In genomic region chr13:114107686-114108081, GRCh38 we compare ENCODE assay signal across 11 cellular contexts. TPM values are rescaled to one million over a fixed set of nuclear protein-coding genes. Genes with fewer than 3 reads are reported as not detected.
DNase-seq lines count a peak whose midpoint lies in the region; ATAC-seq, FAIRE-seq and TF ChIP-seq lines count a peak whose summit lies in the region.
"Had no signal": no experiment of that assay in that cellular context is flagged by ENCODE, and none has a peak within 500 bp of the region (broad histone marks: within the 10 kb centered on the region; RNA-seq: fewer than 3 reads in every experiment).

No MANE protein-coding gene starts in this region.

- H3K9me3 ChIP-seq in lower lobe of right lung (no peaks in the 10 kb centered on the region), upper lobe of left lung (no peaks in the 10 kb centered on the region)
- H3K9me3 ChIP-seq: thoracic aorta had no signal

- intact Hi-C loops in activated CD8-positive, alpha-beta T cell treated with anti-CD3 and anti-CD28 coated beads for 36 hours (cut with micrococcal nuclease), result no loop called here
- intact Hi-C loops in lower lobe of right lung (cut with DNase I), result no loop called here

- no peak for DNase-seq in activated CD8-positive, alpha-beta T cell treated with anti-CD3 and anti-CD28 coated beads for 36 hours
- no peak for DNase-seq in activated CD8-positive, alpha-beta T cell treated with anti-CD3 and anti-CD28 coated beads, Interleukin-2, amount 10 ng/mL, durations not matched to agents 7 days and 5 days
- DNase-seq in chondrocyte (ENCODE audit: low spot score), result peak; percentile 61
- peak; percentile 49 for DNase-seq in lower lobe of right lung
- peak; percentile 22 to 88 for DNase-seq in upper lobe of left lung
- no peak for DNase-seq in COLO668 (lab: John Stamatoyannopoulos, UW; ENCODE audit: unreplicated experiment)
- no peak for DNase-seq in NOMO-1 treated with DMSO at 0.1 percent for 48 hours (lab: John Stamatoyannopoulos, UW; ENCODE audit: unreplicated experiment)
- no peak for DNase-seq in D721Med (ENCODE audit: insufficient read length, low spot score)
- DNase-seq: foreskin keratinocyte, NCI-H774 had no signal

- TF ChIP-seq POLR2A in upper lobe of left lung (IDR thresholded peaks at IDR 0.05), result no peak

- POLR2A ChIA-PET in activated CD8-positive, alpha-beta T cell treated with anti-CD3 and anti-CD28 coated beads for 36 hours (lab: Charles Lee), result interaction anchor here (8.9 kb wide), 1 partner anchor 19 kb away, joined by 99 read pairs; the partner anchor contains the start of gene RASA3
- POLR2A ChIA-PET in activated CD8-positive, alpha-beta T cell treated with anti-CD3 and anti-CD28 coated beads, Interleukin-2, amount 10 ng/mL, durations not matched to agents 7 days and 5 days (lab: Charles Lee), result no interaction called here

- no peak overlapping the region for H3K4me3 ChIP-seq in lower lobe of right lung
- no peak overlapping the region for H3K4me3 ChIP-seq in upper lobe of left lung
- H3K4me3 ChIP-seq: thoracic aorta had no signal

- ATAC-seq in activated CD8-positive, alpha-beta T cell treated with anti-CD3 and anti-CD28 coated beads for 36 hours, result no peak
- ATAC-seq in activated CD8-positive, alpha-beta T cell treated with anti-CD3 and anti-CD28 coated beads, Interleukin-2, amount 10 ng/mL, durations not matched to agents 7 days and 5 days, result no peak
- ATAC-seq in lower lobe of right lung, result peak; percentile 8 to 18
- ATAC-seq in upper lobe of left lung (ENCODE audit: low FRiP score in 2 of 2), result no peak
- ATAC-seq: foreskin keratinocyte had no signal

- no peak overlapping the region for H3K27ac ChIP-seq in lower lobe of right lung
- H3K27ac ChIP-seq in upper lobe of left lung, result peak overlapping the region in 2 of 4 donors; percentile 4 to 26
- H3K27ac ChIP-seq: foreskin keratinocyte, thoracic aorta had no signal

- H3K4me1 Mint-ChIP-seq in activated CD8-positive, alpha-beta T cell treated with anti-CD3 and anti-CD28 coated beads for 36 hours (ENCODE audit: low read depth), result peaks cover 69% of the 10 kb centered on the region
- H3K4me1 Mint-ChIP-seq in activated CD8-positive, alpha-beta T cell treated with anti-CD3 and anti-CD28 coated beads, Interleukin-2, amount 10 ng/mL, durations not matched to agents 7 days and 5 days (ENCODE audit: low read depth), result peaks cover 44% of the 10 kb centered on the region
- H3K4me1 Mint-ChIP-seq in chondrocyte (ENCODE audit: low read depth), result peaks cover 71% of the 10 kb centered on the region

- H3K4me1 ChIP-seq in lower lobe of right lung (peaks cover 38% of the 10 kb centered on the region), upper lobe of left lung (peaks cover 10 to 23% (median 17%) of the 10 kb centered on the region in 4 donors)
- H3K4me1 ChIP-seq: foreskin keratinocyte had no signal

- H3K36me3 ChIP-seq in lower lobe of right lung (no peaks in the 10 kb centered on the region), upper lobe of left lung (no peaks in the 10 kb centered on the region)
- H3K36me3 ChIP-seq: thoracic aorta had no signal

- CTCF ChIA-PET in activated CD8-positive, alpha-beta T cell treated with anti-CD3 and anti-CD28 coated beads for 36 hours (lab: Charles Lee), result no interaction called here
- CTCF ChIA-PET in activated CD8-positive, alpha-beta T cell treated with anti-CD3 and anti-CD28 coated beads, Interleukin-2, amount 10 ng/mL, durations not matched to agents 7 days and 5 days (lab: Charles Lee), result no interaction called here

- peak overlapping the region; percentile 49 for H3K27ac Mint-ChIP-seq in activated CD8-positive, alpha-beta T cell treated with anti-CD3 and anti-CD28 coated beads for 36 hours
- H3K27ac Mint-ChIP-seq in activated CD8-positive, alpha-beta T cell treated with anti-CD3 and anti-CD28 coated beads, Interleukin-2, amount 10 ng/mL, durations not matched to agents 7 days and 5 days, result no peak overlapping the region
- H3K27ac Mint-ChIP-seq in chondrocyte (ENCODE audit: unreplicated experiment), result peak overlapping the region; percentile 81

- peaks cover 3% of the 10 kb centered on the region for H3K9me3 Mint-ChIP-seq in activated CD8-positive, alpha-beta T cell treated with anti-CD3 and anti-CD28 coated beads for 36 hours
- H3K9me3 Mint-ChIP-seq in activated CD8-positive, alpha-beta T cell treated with anti-CD3 and anti-CD28 coated beads, Interleukin-2, amount 10 ng/mL, durations not matched to agents 7 days and 5 days (ENCODE audit: insufficient read depth), result no peaks in the 10 kb centered on the region
- no peaks in the 10 kb centered on the region for H3K9me3 Mint-ChIP-seq in chondrocyte (ENCODE audit: low read depth)

- peak overlapping the region; percentile 18 for H3K4me3 Mint-ChIP-seq in activated CD8-positive, alpha-beta T cell treated with anti-CD3 and anti-CD28 coated beads for 36 hours
- no peak overlapping the region for H3K4me3 Mint-ChIP-seq in activated CD8-positive, alpha-beta T cell treated with anti-CD3 and anti-CD28 coated beads, Interleukin-2, amount 10 ng/mL, durations not matched to agents 7 days and 5 days
- no peak overlapping the region for H3K4me3 Mint-ChIP-seq in chondrocyte (ENCODE audit: unreplicated experiment)

- 58 to 88% methylated on average over 3 to 12 of the region's 12 CpGs for WGBS in upper lobe of left lung, 2 donors

- H3K27me3 ChIP-seq in lower lobe of right lung (ENCODE audit: low read depth) (no peaks in the 10 kb centered on the region), upper lobe of left lung (no peaks in the 10 kb centered on the region)
- H3K27me3 ChIP-seq: foreskin keratinocyte had no signal

- TF ChIP-seq EP300 in upper lobe of left lung (IDR thresholded peaks at IDR 0.05), result no peak

- H3K36me3 Mint-ChIP-seq in activated CD8-positive, alpha-beta T cell treated with anti-CD3 and anti-CD28 coated beads for 36 hours (ENCODE audit: low read depth), result peaks cover 13% of the 10 kb centered on the region
- H3K36me3 Mint-ChIP-seq in activated CD8-positive, alpha-beta T cell treated with anti-CD3 and anti-CD28 coated beads, Interleukin-2, amount 10 ng/mL, durations not matched to agents 7 days and 5 days (ENCODE audit: low read depth), result peaks cover 18% of the 10 kb centered on the region
- peaks cover 2% of the 10 kb centered on the region for H3K36me3 Mint-ChIP-seq in chondrocyte (ENCODE audit: low read depth)

- FAIRE-seq in D721Med (lab: Jason Lieb, UNC), result no peak

- H3K27me3 Mint-ChIP-seq in activated CD8-positive, alpha-beta T cell treated with anti-CD3 and anti-CD28 coated beads for 36 hours, result no peaks in the 10 kb centered on the region
- no peaks in the 10 kb centered on the region for H3K27me3 Mint-ChIP-seq in activated CD8-positive, alpha-beta T cell treated with anti-CD3 and anti-CD28 coated beads, Interleukin-2, amount 10 ng/mL, durations not matched to agents 7 days and 5 days (ENCODE audit: low read depth)
- H3K27me3 Mint-ChIP-seq in chondrocyte (ENCODE audit: low read depth), result no peaks in the 10 kb centered on the region

- TF ChIP-seq CTCF in activated CD8-positive, alpha-beta T cell treated with anti-CD3 and anti-CD28 coated beads for 36 hours (IDR thresholded peaks at IDR 0.05), result no peak
- TF ChIP-seq CTCF in chondrocyte (IDR thresholded peaks at IDR 0.05) (no peak), lower lobe of right lung (IDR thresholded peaks at IDR 0.05) (no peak), upper lobe of left lung (IDR thresholded peaks at IDR 0.05) (no peak), D721Med (IDR thresholded peaks at IDR 0.05; ENCODE audit: insufficient read depth, missing control alignments) (no peak)

RNA-seq across cellular contexts. Expression of gene RASA3, which starts 24.7 kb away (rescaled TPM):
- total RNA-seq in activated CD8-positive, alpha-beta T cell treated with anti-CD3 and anti-CD28 coated beads for 36 hours, result 10 to 100 TPM; 28.9 to 32.3 TPM
- 10 to 100 TPM; 36.9 to 39.3 TPM for total RNA-seq in activated CD8-positive, alpha-beta T cell treated with anti-CD3 and anti-CD28 coated beads, Interleukin-2, amount 10 ng/mL, durations not matched to agents 7 days and 5 days
- total RNA-seq in chondrocyte (29.9 to 40.0 TPM (median 31.2 TPM) in 3 replicates), lower lobe of right lung (19.1 TPM), upper lobe of left lung (10 to 100 TPM; 11.4 to 52.4 (median 18.4) TPM)

Comparison
In these comparisons a context has a peak if more than half of its experiments do, and no peak if none do; other contexts are left out.
1. ATAC-seq: peak in lower lobe of right lung (2 of 2); none in activated CD8-positive, alpha-beta T cell treated with anti-CD3 and anti-CD28 coated beads for 36 hours (single experiment), activated CD8-positive, alpha-beta T cell treated with anti-CD3 and anti-CD28 coated beads, Interleukin-2, amount 10 ng/mL, durations not matched to agents 7 days and 5 days (single experiment) and upper lobe of left lung (0 of 2).
2. DNase-seq: peak in chondrocyte (single experiment), lower lobe of right lung (single experiment) and upper lobe of left lung (2 of 2); none in activated CD8-positive, alpha-beta T cell treated with anti-CD3 and anti-CD28 coated beads for 36 hours (single experiment), activated CD8-positive, alpha-beta T cell treated with anti-CD3 and anti-CD28 coated beads, Interleukin-2, amount 10 ng/mL, durations not matched to agents 7 days and 5 days (single experiment), COLO668 (single experiment), NOMO-1 treated with DMSO at 0.1 percent for 48 hours (single experiment) and D721Med (single experiment).